9 cellular contexts compared by ENCODE assay signal in the genomic region with DNA sequence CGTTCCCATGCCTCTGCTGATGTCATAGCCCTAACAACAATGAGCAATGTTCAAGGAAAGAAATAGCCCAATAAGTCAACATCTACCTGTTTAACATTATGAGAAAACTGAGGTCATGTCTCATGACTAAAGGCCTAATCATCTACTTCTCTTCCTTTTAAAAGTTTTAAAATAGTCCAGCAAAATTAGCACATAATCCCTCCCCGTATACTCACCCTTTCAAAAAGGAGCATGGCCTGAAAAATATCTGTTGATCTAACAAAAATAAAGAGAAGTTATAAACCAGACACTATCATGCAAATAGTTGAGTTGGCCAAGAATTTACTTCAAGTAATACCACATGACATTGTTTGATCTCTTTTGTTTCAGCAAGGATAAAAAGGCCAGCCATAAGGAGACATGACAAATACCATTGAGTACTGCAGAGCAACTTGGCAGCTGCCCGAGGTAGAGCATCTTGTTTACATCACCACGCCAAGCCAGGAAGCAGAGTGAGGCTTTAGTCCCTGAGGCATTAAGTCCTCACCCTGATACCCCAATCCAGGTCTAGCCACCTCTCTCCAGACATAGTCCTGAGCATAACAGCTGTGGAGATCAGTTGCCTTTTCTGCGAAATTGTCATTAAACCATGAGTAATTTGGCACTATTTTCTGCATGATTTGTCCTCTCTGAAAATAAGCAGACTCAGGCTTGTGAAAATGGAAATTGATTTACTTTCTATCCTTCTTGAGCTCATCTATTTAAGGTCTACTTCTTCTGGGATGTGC.
DNase-seq lines count a peak whose midpoint lies in the region; ATAC-seq, FAIRE-seq and TF ChIP-seq lines count a peak whose summit lies in the region.
"Had no signal": no experiment of that assay in that cellular context is flagged by ENCODE, and none has a peak within 500 bp of the region (broad histone marks: within the 10 kb centered on the region; RNA-seq: fewer than 3 reads in every experiment).

No MANE protein-coding gene starts in this region.

- H3K4me3 ChIP-seq in breast epithelium: no peak overlapping the region
- no peak overlapping the region for H3K4me3 ChIP-seq in uterus

- H3K27ac ChIP-seq in breast epithelium: peak overlapping the region in 1 of 2 donors; percentile 51
- H3K27ac ChIP-seq in angular gyrus (ENCODE audit: low read depth, low read length): peak overlapping the region; percentile 10
- peak overlapping the region; percentile 83 to 88 for H3K27ac ChIP-seq in uterus
- H3K27ac ChIP-seq: C4-2B had no signal

- POLR2A ChIA-PET in MCF 10A (lab: Yijun Ruan, JAX): interaction anchor here (0.7 to 2.7 kb wide), 10 partner anchors 11 to 826 kb away, joined by 3 to 13 read pairs (median 3); no protein-coding TSS in a partner anchor

- no TSS peak for BruUV-seq in MCF 10A (replicated peaks; lab: Mats Ljungman, UMichigan)

- intact Hi-C loops in MCF 10A (cut with micrococcal nuclease) (no loop called here), breast epithelium (cut with DNase I; ENCODE audit: low total_unique reads) (loop anchor here (10.0 kb wide), 1 partner anchor 285 kb away; no protein-coding TSS in a partner anchor), uterus (cut with DNase I; ENCODE audit: low total_unique reads) (no loop called here)

- peaks cover 33% of the 10 kb centered on the region for H3K4me1 Mint-ChIP-seq in MCF 10A (ENCODE audit: insufficient read depth, unreplicated experiment)
- no peaks in the 10 kb centered on the region for H3K4me1 Mint-ChIP-seq in stimulated activated memory B cell treated with anti-CD40 and anti-IgM and Interleukin-4, amounts not matched to agents 10 μg/mL and 1 μg/mL and 100 μg/mL, for 72 hours

- TF ChIP-seq POLR2A in breast epithelium (IDR thresholded peaks at IDR 0.05) (no peak), uterus (IDR thresholded peaks at IDR 0.05) (no peak)

- H3K27ac Mint-ChIP-seq in MCF 10A (ENCODE audit: low read depth, unreplicated experiment): peak overlapping the region; percentile 87
- H3K27ac Mint-ChIP-seq in stimulated activated memory B cell treated with anti-CD40 and anti-IgM and Interleukin-4, amounts not matched to agents 10 μg/mL and 1 μg/mL and 100 μg/mL, for 72 hours: no peak overlapping the region

- H3K36me3 ChIP-seq in breast epithelium (no peaks in the 10 kb centered on the region), uterus (no peaks in the 10 kb centered on the region)

- TF ChIP-seq CTCF in MCF 10A (IDR thresholded peaks at IDR 0.05; ENCODE audit: unreplicated experiment) (no peak), breast epithelium (IDR thresholded peaks at IDR 0.05) (no peak), uterus (IDR thresholded peaks at IDR 0.05) (no peak), GM10266 (IDR thresholded peaks at IDR 0.05; ENCODE audit: control insufficient read depth, insufficient read depth, low read depth, missing control alignments) (no peak)

- H3K4me1 ChIP-seq in breast epithelium: no peaks in the 10 kb centered on the region
- peaks cover 3 to 22% of the 10 kb centered on the region in 2 donors for H3K4me1 ChIP-seq in uterus

- no peaks in the 10 kb centered on the region for H3K9me3 Mint-ChIP-seq in MCF 10A (ENCODE audit: unreplicated experiment)
- no peaks in the 10 kb centered on the region for H3K9me3 Mint-ChIP-seq in stimulated activated memory B cell treated with anti-CD40 and anti-IgM and Interleukin-4, amounts not matched to agents 10 μg/mL and 1 μg/mL and 100 μg/mL, for 72 hours

- H3K27me3 ChIP-seq in breast epithelium (no peaks in the 10 kb centered on the region), uterus (no peaks in the 10 kb centered on the region)

- FAIRE-seq in islet of Langerhans (lab: Jason Lieb, UNC): peak; percentile 79

- ATAC-seq in stimulated activated memory B cell treated with anti-CD40 and anti-IgM and Interleukin-4, amounts not matched to agents 10 μg/mL and 1 μg/mL and 100 μg/mL, for 72 hours: no peak

- H3K27me3 Mint-ChIP-seq in MCF 10A (ENCODE audit: insufficient read depth, unreplicated experiment): no peaks in the 10 kb centered on the region
- H3K27me3 Mint-ChIP-seq in stimulated activated memory B cell treated with anti-CD40 and anti-IgM and Interleukin-4, amounts not matched to agents 10 μg/mL and 1 μg/mL and 100 μg/mL, for 72 hours: no peaks in the 10 kb centered on the region

- H3K9me3 ChIP-seq in breast epithelium: no peaks in the 10 kb centered on the region
- H3K9me3 ChIP-seq in uterus: no peaks in the 10 kb centered on the region

- peaks cover 7% of the 10 kb centered on the region for H3K36me3 Mint-ChIP-seq in MCF 10A (ENCODE audit: insufficient read depth, unreplicated experiment)
- H3K36me3 Mint-ChIP-seq in stimulated activated memory B cell treated with anti-CD40 and anti-IgM and Interleukin-4, amounts not matched to agents 10 μg/mL and 1 μg/mL and 100 μg/mL, for 72 hours: no peaks in the 10 kb centered on the region

- CTCF ChIA-PET in MCF 10A (lab: Yijun Ruan, JAX): interaction anchor here (0.6 to 1.2 kb wide), 2 partner anchors 24 to 265 kb away, joined by 3 read pairs; no protein-coding TSS in a partner anchor

- H3K4me3 Mint-ChIP-seq in MCF 10A (ENCODE audit: unreplicated experiment): no peak overlapping the region
- no peak overlapping the region for H3K4me3 Mint-ChIP-seq in stimulated activated memory B cell treated with anti-CD40 and anti-IgM and Interleukin-4, amounts not matched to agents 10 μg/mL and 1 μg/mL and 100 μg/mL, for 72 hours

- peak; percentile 71 for DNase-seq in MCF 10A (ENCODE audit: unreplicated experiment)
- DNase-seq in breast epithelium (ENCODE audit: low spot score in 2 of 2): no peak
- peak; percentile 69 to 74 for DNase-seq in uterus
- no peak for DNase-seq in germinal center (ENCODE audit: low spot score)
- no peak for DNase-seq in GM10266 (ENCODE audit: extremely low spot score)

Comparison
In these comparisons a context has a peak if more than half of its experiments do, and no peak if none do; other contexts are left out.
1. DNase-seq: peak in MCF 10A (single experiment) and uterus (2 of 2); none in breast epithelium (0 of 2), germinal center (single experiment) and GM10266 (single experiment).